Comparison of ENCODE assay signal across 31 cellular contexts in genomic region chr1:162383516-162383915, GRCh38. TPM values are rescaled to one million over a fixed set of nuclear protein-coding genes. Genes with fewer than 3 reads are reported as not detected.
DNase-seq lines count a peak whose midpoint lies in the region; ATAC-seq and TF ChIP-seq lines count a peak whose summit lies in the region.
"Had no signal": no experiment of that assay in that cellular context is flagged by ENCODE, and none has a peak within 500 bp of the region (broad histone marks: within the 10 kb centered on the region; RNA-seq: fewer than 3 reads in every experiment).

No MANE protein-coding gene starts in this region.

- no peaks in the 10 kb centered on the region for H3K36me3 ChIP-seq in SK-N-SH (replicated peaks in 1 of 2; ENCODE audit: control insufficient read depth in 1 of 2, insufficient read depth in 2 of 2, low read length in 1 of 2)
- peaks cover 0 to 18% (median 2%) of the 10 kb centered on the region in 4 donors for H3K36me3 ChIP-seq in sigmoid colon
- H3K36me3 ChIP-seq in psoas muscle (ENCODE audit: insufficient read depth in 1 of 2, low read depth in 1 of 2), result no peaks in the 10 kb centered on the region
- H3K36me3 ChIP-seq: BLaER1 treated with 17β-estradiol and CSF1 and Interleukin-3, amounts not matched to agents 10 nM and 100 nM; SJSA1 had no signal

- no peaks in the 10 kb centered on the region for H3K9me2 ChIP-seq in SK-N-SH

- POLR2A ChIA-PET in SK-N-SH (lab: Yijun Ruan, JAX), result no interaction called here

- no peak for TF ChIP-seq CTCF in SK-N-SH (IDR thresholded peaks at IDR 0.05)
- no peak for TF ChIP-seq CTCF in coronary artery (IDR thresholded peaks at IDR 0.05)
- TF ChIP-seq CTCF in sigmoid colon (IDR thresholded peaks at IDR 0.05), result no peak
- TF ChIP-seq CTCF in psoas muscle (IDR thresholded peaks at IDR 0.05), result no peak

- H3K4me3 ChIP-seq in SK-N-SH (ENCODE audit: low read depth in 2 of 2, low read length in 1 of 2), result no peak overlapping the region
- no peak overlapping the region for H3K4me3 ChIP-seq in coronary artery
- no peak overlapping the region for H3K4me3 ChIP-seq in sigmoid colon
- H3K4me3 ChIP-seq in psoas muscle, result no peak overlapping the region
- H3K4me3 ChIP-seq: BLaER1 treated with 17β-estradiol and CSF1 and Interleukin-3, amounts not matched to agents 10 nM and 100 nM; PC-9; SJSA1 had no signal

- H2AFZ ChIP-seq in SK-N-SH (ENCODE audit: low read depth), result no peak overlapping the region
- H2AFZ ChIP-seq: PC-9 had no signal

- TF ChIP-seq POLR2A in sigmoid colon (IDR thresholded peaks at IDR 0.05), result no peak

- H3K4me2 ChIP-seq in SK-N-SH, result no peak overlapping the region
- H3K4me2 ChIP-seq: BLaER1 treated with 17β-estradiol and CSF1 and Interleukin-3, amounts not matched to agents 10 nM and 100 nM; PC-9 had no signal

- H3K9me3 ChIP-seq in SK-N-SH (no peaks in the 10 kb centered on the region), sigmoid colon (no peaks in the 10 kb centered on the region), psoas muscle (no peaks in the 10 kb centered on the region)
- H3K9me3 ChIP-seq: BLaER1 treated with 17β-estradiol and CSF1 and Interleukin-3, amounts not matched to agents 10 nM and 100 nM; SJSA1 had no signal

- WGBS in SK-N-SH (ENCODE audit: low lambda C conversion rate), result 78% methylated on average over 7 of the region's 8 CpGs
- 93 to 95% methylated on average over 8 of the region's 8 CpGs for WGBS in sigmoid colon, 2 donors
- WGBS in psoas muscle, 3 donors, result 89 to 93% (median 92%) methylated on average over 8 of the region's 8 CpGs

- peak; percentile 8 for DNase-seq in SK-N-SH
- peak; percentile 49 for DNase-seq in coronary artery (ENCODE audit: low spot score)
- DNase-seq in mesenteric fat pad (ENCODE audit: low spot score), result peak; percentile 87
- DNase-seq in sigmoid colon, result peak; percentile 28
- no peak for DNase-seq in psoas muscle
- no peak for DNase-seq in SKM-1 (lab: John Stamatoyannopoulos, UW; ENCODE audit: unreplicated experiment)
- no peak for DNase-seq in NCI-H2081 treated with DMSO at 0.1 percent for 48 hours (lab: John Stamatoyannopoulos, UW)
- DNase-seq: CD4-positive, alpha-beta T cell; DMS53; Kasumi-1; MV-4-11; NCI-H1105; NCI-H1436 treated with DMSO at 0.1 percent for 48 hours; NCI-H187 treated with DMSO at 0.1 percent for 48 hours; NCI-H2227 treated with DMSO at 0.1 percent for 48 hours; NCI-H526 treated with DMSO at 0.1 percent for 48 hours; PC-9 had no signal

- H3K9ac ChIP-seq in SK-N-SH, result no peak overlapping the region
- H3K9ac ChIP-seq: BLaER1 treated with 17β-estradiol and CSF1 and Interleukin-3, amounts not matched to agents 10 nM and 100 nM had no signal

- no peaks in the 10 kb centered on the region; a peak in 1 of 4 replicates for H3K4me1 ChIP-seq in SK-N-SH (ENCODE audit: control insufficient read depth in 1 of 2, insufficient read depth in 2 of 2, low read depth in 1 of 2, low read length in 1 of 2)
- no peaks in the 10 kb centered on the region for H3K4me1 ChIP-seq in sigmoid colon
- no peaks in the 10 kb centered on the region for H3K4me1 ChIP-seq in psoas muscle
- H3K4me1 ChIP-seq: SJSA1 had no signal

- H3K27me3 ChIP-seq in SK-N-SH (ENCODE audit: insufficient read depth) (peaks cover 5% of the 10 kb centered on the region; the same call in 1 of the 2 replicates), sigmoid colon (no peaks in the 10 kb centered on the region), psoas muscle (ENCODE audit: insufficient read depth in 3 of 3, low read length in 2 of 3) (peaks cover 0 to 7% (median 0%) of the 10 kb centered on the region in 3 donors)
- H3K27me3 ChIP-seq: BLaER1 treated with 17β-estradiol and CSF1 and Interleukin-3, amounts not matched to agents 10 nM and 100 nM; SJSA1 had no signal

- H3K79me2 ChIP-seq in SK-N-SH (ENCODE audit: insufficient read depth), result no peaks in the 10 kb centered on the region

- TF ChIP-seq EP300 in SK-N-SH (IDR thresholded peaks at IDR 0.05; ENCODE audit: borderline replicate concordance in 1 of 2, low read depth in 1 of 2, low read length in 1 of 2) (no peak), sigmoid colon (IDR thresholded peaks at IDR 0.05) (no peak)

- H3K27ac ChIP-seq in SK-N-SH (ENCODE audit: low read depth in 2 of 2, low read length in 1 of 2) (no peak overlapping the region), coronary artery (no peak overlapping the region), sigmoid colon (no peak overlapping the region), psoas muscle (no peak overlapping the region)
- H3K27ac ChIP-seq: BLaER1 treated with 17β-estradiol and CSF1 and Interleukin-3, amounts not matched to agents 10 nM and 100 nM; PC-9; SJSA1 had no signal

- H4K20me1 ChIP-seq in SK-N-SH (ENCODE audit: insufficient read depth), result no peaks in the 10 kb centered on the region
- H4K20me1 ChIP-seq: BLaER1 treated with 17β-estradiol and CSF1 and Interleukin-3, amounts not matched to agents 10 nM and 100 nM had no signal

- TF ChIP-seq RAD21 in SK-N-SH (IDR thresholded peaks at IDR 0.05; ENCODE audit: low read length), result no peak

- CTCF ChIA-PET in SK-N-SH (lab: Yijun Ruan, JAX), result interaction anchor here (0.5 to 2.3 kb wide), 4 partner anchors 8 to 327 kb away, joined by 3 to 12 read pairs (median 4); no protein-coding TSS in a partner anchor

- intact Hi-C loops in sigmoid colon (cut with DNase I) (no loop called here), psoas muscle (cut with DNase I) (no loop called here)

- no peaks in the 10 kb centered on the region for H3F3A ChIP-seq in SK-N-SH (replicated peaks; ENCODE audit: insufficient read depth)

- ATAC-seq in SK-N-SH treated with all-trans-retinoic acid at 6 μM for 48 hours, result no peak
- no peak for ATAC-seq in psoas muscle
- ATAC-seq: HepG2, Right ventricle myocardium inferior had no signal

TF ChIP-seq in SK-N-SH, 30 proteins besides CTCF, POLR2A, EP300 and RAD21:
- TF ChIP-seq MAX (IDR thresholded peaks at IDR 0.05; ENCODE audit: low read depth), result no peak

TF ChIP-seq in SK-N-SH treated with all-trans-retinoic acid at 6 μM for 48 hours, 23 proteins besides CTCF, POLR2A, EP300 and RAD21 (continues in another document):
- TF ChIP-seq TOX (CRISPR knock-in tag; IDR thresholded peaks at IDR 0.05; ENCODE audit: borderline replicate concordance) (no peak), ESRRG (CRISPR knock-in tag; IDR thresholded peaks at IDR 0.05) (no peak), CSRNP3 (CRISPR knock-in tag; IDR thresholded peaks at IDR 0.05) (no peak), ISL1 (CRISPR knock-in tag; IDR thresholded peaks at IDR 0.05) (no peak), ZNF565 (CRISPR knock-in tag; conservative IDR thresholded peaks at IDR 0.05; ENCODE audit: low read depth) (no peak), ZC3H10 (CRISPR knock-in tag; IDR thresholded peaks at IDR 0.05) (no peak), ARNTL (CRISPR knock-in tag; IDR thresholded peaks at IDR 0.05; ENCODE audit: borderline replicate concordance, low read depth) (no peak), GLIS3 (CRISPR knock-in tag; IDR thresholded peaks at IDR 0.05) (no peak), ZNF8 (CRISPR knock-in tag; IDR thresholded peaks at IDR 0.05) (no peak), PATZ1 (CRISPR knock-in tag; IDR thresholded peaks at IDR 0.05; ENCODE audit: borderline replicate concordance) (no peak)

RNA-seq across cellular contexts. Expression of gene C1orf226, which starts 2.0 kb away (rescaled TPM):
- 0.03 and 0.05 TPM in 2 replicates for polyA plus RNA-seq in SK-N-SH (2012; rRNA removed)
- polyA plus RNA-seq in SK-N-SH (2012; cell fraction: cytosol; rRNA removed), result 0.08 TPM in 2 replicates
- 0.23 and 0.42 TPM in 2 replicates for polyA plus RNA-seq in SK-N-SH (2012; cell fraction: nucleus; rRNA removed)
- 1.6 TPM for total RNA-seq in mesenteric fat pad
- total RNA-seq in sigmoid colon, result 10 to 100 TPM in 3 of 4 donors, 1 to 10 TPM in 1; 8.2 to 16.1 (median 12.3) TPM
- 10 to 100 TPM in 2 of 3 donors, 1 to 10 TPM in 1; 6.6 to 16.1 (median 14.8) TPM for polyA plus RNA-seq in sigmoid colon
- 1 to 10 TPM in 1 of 4 donors, under 1 TPM in 3; 0.28 to 1.1 (median 0.73) TPM for total RNA-seq in psoas muscle
- polyA plus RNA-seq in psoas muscle, result under 1 TPM; 0.10 to 0.26 (median 0.24) TPM
- total RNA-seq: CD4-positive, alpha-beta T cell had no signal

RNA-seq across cellular contexts. Expression of gene SPATA46, which starts 6.9 kb away (rescaled TPM):
- polyA plus RNA-seq in SK-N-SH (2012; rRNA removed), result not detected in 2 replicates
- polyA plus RNA-seq in SK-N-SH (2012; cell fraction: cytosol; rRNA removed), result not detected in 2 replicates
- not detected in 2 replicates for polyA plus RNA-seq in SK-N-SH (2012; cell fraction: nucleus; rRNA removed)
- total RNA-seq in mesenteric fat pad, result not detected
- total RNA-seq in sigmoid colon, result not detected
- not detected for polyA plus RNA-seq in sigmoid colon
- total RNA-seq in psoas muscle, result not detected
- not detected for polyA plus RNA-seq in psoas muscle
- total RNA-seq: A172; CD4-positive, alpha-beta T cell; Daoy; G401; H4; HepG2; HT1080; M059J; NCI-H460; PC-9; Right ventricle myocardium inferior; RPMI7951; SJSA1 had no signal
- polyA plus RNA-seq: AG04450, HepG2 had no signal

RNA-seq across cellular contexts. Expression of gene SH2D1B, which starts 28.4 kb away (rescaled TPM):
- polyA plus RNA-seq in SK-N-SH (2012; rRNA removed) (not detected in 2 replicates), sigmoid colon (1 to 10 TPM in 1 of 3 donors, under 1 TPM in 2; 0.60 to 2.3 (median 0.92) TPM), psoas muscle (1 to 10 TPM in 1 of 3 donors, under 1 TPM in 2; 0.12 to 2.9 (median 0.34) TPM)
- polyA plus RNA-seq in SK-N-SH (2012; cell fraction: cytosol; rRNA removed), result not detected in 2 replicates
- polyA plus RNA-seq in SK-N-SH (2012; cell fraction: nucleus; rRNA removed), result not detected in 2 replicates
- total RNA-seq in mesenteric fat pad (0.61 TPM), sigmoid colon (not detected), psoas muscle (1 to 10 TPM; 1.1 to 4.0 (median 1.4) TPM)
- total RNA-seq: CD4-positive, alpha-beta T cell; G401; HepG2; NCI-H460; PC-9; SJSA1 had no signal
- polyA plus RNA-seq: AG04450, HepG2 had no signal

Comparison
In these comparisons a context has a peak if more than half of its experiments do, and no peak if none do; other contexts are left out.
1. DNase-seq: peak in SK-N-SH (single experiment), coronary artery (single experiment), mesenteric fat pad (single experiment) and sigmoid colon (single experiment); none in psoas muscle (0 of 2), SKM-1 (single experiment) and NCI-H2081 treated with DMSO at 0.1 percent for 48 hours (single experiment).